ENCODE assay signal across 1 cellular context in genomic region chr5:170746081-170746951, GRCh38.
TF ChIP-seq lines count a peak whose summit lies in the region.

No MANE protein-coding gene starts in this region.

TF ChIP-seq in SK-N-SH, 30 proteins besides CTCF, POLR2A, EP300 and RAD21 (continued from another document):
- no peak for TF ChIP-seq ELF1 (IDR thresholded peaks at IDR 0.05)
- TF ChIP-seq YY1 (IDR thresholded peaks at IDR 0.05; ENCODE audit: low read depth), result no peak
- TF ChIP-seq FOXM1 (IDR thresholded peaks at IDR 0.05; ENCODE audit: low read depth), result no peak
- no peak for TF ChIP-seq IRF3 (IDR thresholded peaks at IDR 0.05; ENCODE audit: low read depth, low read length)
- no peak for TF ChIP-seq FOSL2 (IDR thresholded peaks at IDR 0.05; ENCODE audit: borderline replicate concordance, low read depth)
